In genomic region chr2:22946553-22946952, GRCh38 we compare ENCODE assay signal across 27 cellular contexts.
"Had no signal": no experiment of that assay in that cellular context is flagged by ENCODE, and none has a peak within 500 bp of the region (broad histone marks: within the 10 kb centered on the region; RNA-seq: fewer than 3 reads in every experiment).

No MANE protein-coding gene starts in this region.

- H3K4me1 ChIP-seq: adrenal gland, body of pancreas, breast epithelium, Peyer's patch had no signal

- H3K36me3 Mint-ChIP-seq: activated CD4-positive, alpha-beta memory T cell treated with anti-CD3 and anti-CD28 coated beads for 36 hours; activated naive CD4-positive, alpha-beta T cell treated with anti-CD3 and anti-CD28 coated beads, Interleukin-2, amount 50 U/mL, for 72 hours had no signal

- H3K4me3 ChIP-seq: adrenal gland, body of pancreas, breast epithelium, Peyer's patch had no signal

- H3K27me3 ChIP-seq: adrenal gland, body of pancreas, breast epithelium, Peyer's patch had no signal

- DNase-seq: activated CD4-positive, alpha-beta memory T cell treated with anti-CD3 and anti-CD28 coated beads for 36 hours; activated CD4-positive, alpha-beta T cell treated with anti-CD3 and anti-CD28 coated beads, Interleukin-2, amount 10 ng/mL, durations not matched to agents 7 days and 5 days; activated CD8-positive, alpha-beta memory T cell treated with anti-CD3 and anti-CD28 coated beads, Interleukin-2, amount 50 U/mL, for 4 hours; activated gamma-delta T cell treated with Interleukin-2 at 50 U/mL for 16 hours; activated naive CD4-positive, alpha-beta T cell treated with anti-CD3 and anti-CD28 coated beads for 36 hours; activated T-cell treated with anti-CD3 and anti-CD28 coated beads for 4 hours; activated T-cell treated with anti-CD3 and anti-CD28 coated beads, Interleukin-2, amount 50 U/mL, for 4 hours; adrenal gland; body of pancreas; Karpas-422; NCI-H1105; NCI-H1417 treated with DMSO at 0.1 percent for 48 hours; NCI-H187 treated with DMSO at 0.1 percent for 48 hours; NCI-H2081; NCI-H2171 treated with DMSO at 0.1 percent for 48 hours; NCI-H226; NCI-H446 treated with DMSO at 0.1 percent for 48 hours; NCI-H524; NCI-H69; PC-3; Peyer's patch; RPMI8226; T1000; WERI-Rb-1 had no signal

- H3K9me3 ChIP-seq: adrenal gland, body of pancreas, breast epithelium, Peyer's patch had no signal

- H3K27ac Mint-ChIP-seq: activated CD4-positive, alpha-beta memory T cell treated with anti-CD3 and anti-CD28 coated beads for 36 hours; activated CD4-positive, alpha-beta T cell treated with anti-CD3 and anti-CD28 coated beads, Interleukin-2, amount 10 ng/mL, durations not matched to agents 7 days and 5 days; activated naive CD4-positive, alpha-beta T cell treated with anti-CD3 and anti-CD28 coated beads for 36 hours; activated naive CD4-positive, alpha-beta T cell treated with anti-CD3 and anti-CD28 coated beads, Interleukin-2, amount 50 U/mL, for 72 hours; activated T-helper 1 cell treated with anti-CD3 and anti-CD28 coated beads, Interleukin-12 subunit alpha, Interleukin-12 subunit beta, Interleukin-2, Interleukin-4 antibody, amounts not matched to agents 30 ng/mL and 10 ng/mL and 1 ng/mL, durations not matched to agents 14 hours and 24 hours and 36 hours had no signal

- H3K4me3 Mint-ChIP-seq: activated CD4-positive, alpha-beta memory T cell treated with anti-CD3 and anti-CD28 coated beads for 36 hours; activated CD4-positive, alpha-beta T cell treated with anti-CD3 and anti-CD28 coated beads, Interleukin-2, amount 10 ng/mL, durations not matched to agents 7 days and 5 days; activated naive CD4-positive, alpha-beta T cell treated with anti-CD3 and anti-CD28 coated beads for 36 hours; activated T-cell treated with anti-CD3 and anti-CD28 coated beads, Interleukin-2, amount 50 U/mL, for 4 hours; activated T-helper 1 cell treated with anti-CD3 and anti-CD28 coated beads, Interleukin-12 subunit alpha, Interleukin-12 subunit beta, Interleukin-2, Interleukin-4 antibody, amounts not matched to agents 30 ng/mL and 10 ng/mL and 1 ng/mL, durations not matched to agents 14 hours and 24 hours and 36 hours had no signal

- H3K27ac ChIP-seq: adrenal gland, body of pancreas, breast epithelium, Peyer's patch, WERI-Rb-1 had no signal

- H3K27me3 Mint-ChIP-seq: activated CD4-positive, alpha-beta memory T cell treated with anti-CD3 and anti-CD28 coated beads for 36 hours; activated CD4-positive, alpha-beta T cell treated with anti-CD3 and anti-CD28 coated beads, Interleukin-2, amount 10 ng/mL, durations not matched to agents 7 days and 5 days had no signal

- H3K4me1 Mint-ChIP-seq: activated CD4-positive, alpha-beta T cell treated with anti-CD3 and anti-CD28 coated beads, Interleukin-2, amount 10 ng/mL, durations not matched to agents 7 days and 5 days had no signal

- H3K36me3 ChIP-seq: adrenal gland, breast epithelium, Peyer's patch, WERI-Rb-1 had no signal

- ATAC-seq: activated naive CD4-positive, alpha-beta T cell treated with anti-CD3 and anti-CD28 coated beads, Interleukin-2, amount 50 U/mL, for 72 hours; activated T-cell treated with anti-CD3 and anti-CD28 coated beads, Interleukin-2, amount 50 U/mL, for 4 hours; body of pancreas; PC-3 had no signal

- H3K9me3 Mint-ChIP-seq: activated CD4-positive, alpha-beta memory T cell treated with anti-CD3 and anti-CD28 coated beads for 36 hours; activated CD4-positive, alpha-beta T cell treated with anti-CD3 and anti-CD28 coated beads, Interleukin-2, amount 10 ng/mL, durations not matched to agents 7 days and 5 days; activated naive CD4-positive, alpha-beta T cell treated with anti-CD3 and anti-CD28 coated beads for 36 hours; activated naive CD4-positive, alpha-beta T cell treated with anti-CD3 and anti-CD28 coated beads, Interleukin-2, amount 50 U/mL, for 72 hours; activated T-cell treated with anti-CD3 and anti-CD28 coated beads, Interleukin-2, amount 50 U/mL, for 4 hours; activated T-helper 1 cell treated with anti-CD3 and anti-CD28 coated beads, Interleukin-12 subunit alpha, Interleukin-12 subunit beta, Interleukin-2, Interleukin-4 antibody, amounts not matched to agents 30 ng/mL and 10 ng/mL and 1 ng/mL, durations not matched to agents 14 hours and 24 hours and 36 hours had no signal
